1 cellular context compared by ENCODE assay signal in genomic region chr11:94175545-94175944, GRCh38.
TF ChIP-seq lines count a peak whose summit lies in the region.

No MANE protein-coding gene starts in this region.

TF ChIP-seq in GM23338, 12 proteins besides CTCF, POLR2A, EP300 and RAD21 (continued from another document):
- TF ChIP-seq ZNF462 (CRISPR knock-in tag; IDR thresholded peaks at IDR 0.05) (no peak), ZNF331 (CRISPR knock-in tag; IDR thresholded peaks at IDR 0.05; ENCODE audit: low read depth) (no peak), NANOG (IDR thresholded peaks at IDR 0.05; ENCODE audit: borderline replicate concordance) (no peak), CREB1 (CRISPR knock-in tag; IDR thresholded peaks at IDR 0.05; ENCODE audit: low read depth) (no peak), STAT1 (IDR thresholded peaks at IDR 0.05; ENCODE audit: unreplicated experiment) (no peak), POLR2AphosphoS5 (IDR thresholded peaks at IDR 0.05; ENCODE audit: low read depth) (no peak), EZH2phosphoT487 (IDR thresholded peaks at IDR 0.05; ENCODE audit: unreplicated experiment) (no peak), ZNF114 (CRISPR knock-in tag; IDR thresholded peaks at IDR 0.05) (no peak), EZH2 (IDR thresholded peaks at IDR 0.05; ENCODE audit: low read depth, unreplicated experiment) (no peak), JUNB (IDR thresholded peaks at IDR 0.05; ENCODE audit: unreplicated experiment) (no peak)
